25 cellular contexts compared by ENCODE assay signal in genomic region chr1:85394130-85394529, GRCh38.
DNase-seq lines count a peak whose midpoint lies in the region; ATAC-seq and TF ChIP-seq lines count a peak whose summit lies in the region.
"Had no signal": no experiment of that assay in that cellular context is flagged by ENCODE, and none has a peak within 500 bp of the region (broad histone marks: within the 10 kb centered on the region; RNA-seq: fewer than 3 reads in every experiment).

No MANE protein-coding gene starts in this region.

- no peaks in the 10 kb centered on the region for H3K9me2 ChIP-seq in hepatocyte (replicated peaks; ENCODE audit: insufficient read depth)
- H3K9me2 ChIP-seq: SK-N-SH had no signal

- DNase-seq in DMS 273 (lab: John Stamatoyannopoulos, UW; ENCODE audit: unreplicated experiment) (peak; percentile 80), WERI-Rb-1 (peak; percentile 58), hepatocyte (ENCODE audit: low spot score) (no peak), MG63 (no peak), DMS153 treated with DMSO at 0.1 percent for 48 hours (lab: John Stamatoyannopoulos, UW; ENCODE audit: unreplicated experiment) (no peak), aorta (no peak)
- DNase-seq: activated CD4-positive, alpha-beta T cell treated with anti-CD3 and anti-CD28 coated beads, Interleukin-2, amount 50 U/mL, for 48 hours; activated naive CD4-positive, alpha-beta T cell treated with Interleukin-2 at 50 U/mL for 16 hours; body of pancreas; CD4-positive, CD25-positive, alpha-beta regulatory T cell; dorsolateral prefrontal cortex; left lung; NCI-H1092; NCI-H1694; NCI-H510A; NK-92 treated with Interleukin-12 subunit alpha and Interleukin-12 subunit beta, amount 100 ng/mL, for 24 hours; ovary; retina; SK-N-SH; stimulated activated naive CD8-positive, alpha-beta T cell treated with anti-CD3 and anti-CD28 coated beads, Interleukin-15, Interleukin-2, amounts not matched to agents 100 U/mL and 50 U/mL, for 24 hours had no signal

- H3K27ac ChIP-seq in HUES48 (ENCODE audit: low read depth, low read length) (peak overlapping the region; percentile 85), WERI-Rb-1 (peak overlapping the region; percentile 55), hepatocyte (peak overlapping the region; percentile 8), aorta (ENCODE audit: low read depth in 1 of 2, low read length in 2 of 2) (no peak overlapping the region)
- H3K27ac ChIP-seq: body of pancreas, dorsolateral prefrontal cortex, gastroesophageal sphincter, left lung, ovary had no signal

- H3K4me2 ChIP-seq in hepatocyte = no peak overlapping the region
- H3K4me2 ChIP-seq: SK-N-SH, smooth muscle cell had no signal

- 81% methylated on average over 2 of the region's 2 CpGs for WGBS in hepatocyte (ENCODE audit: low lambda C conversion rate, missing lambda C conversion rate)
- WGBS in aorta, 2 donors = 94 to 96% methylated on average over 2 of the region's 2 CpGs

- H3K9ac ChIP-seq in HUES48 (ENCODE audit: low read depth, low read length) = peak overlapping the region; percentile 18; the same call in 1 of the 2 replicates
- H3K9ac ChIP-seq: SK-N-SH had no signal

- TF ChIP-seq CTCF in WERI-Rb-1 (IDR thresholded peaks at IDR 0.05; ENCODE audit: low read depth, low read length) (no peak), hepatocyte (IDR thresholded peaks at IDR 0.05; ENCODE audit: poor library complexity) (no peak)

- no peak for ATAC-seq in HG03469 (IDR thresholded peaks at IDR 0.05; ENCODE audit: unreplicated experiment)
- no peak for ATAC-seq in aorta (ENCODE audit: low FRiP score)
- ATAC-seq: body of pancreas; gastroesophageal sphincter; GM12878; left lung; stimulated activated naive CD8-positive, alpha-beta T cell treated with anti-CD3 and anti-CD28 coated beads, Interleukin-15, Interleukin-2, amounts not matched to agents 100 U/mL and 50 U/mL, for 24 hours had no signal

- H3K36me3 ChIP-seq in HUES48 (ENCODE audit: control insufficient read depth, insufficient read depth, low read length) (no peaks in the 10 kb centered on the region), WERI-Rb-1 (no peaks in the 10 kb centered on the region), hepatocyte (replicated peaks; ENCODE audit: insufficient read depth, low read depth) (no peaks in the 10 kb centered on the region), MG63 (peaks cover 6% of the 10 kb centered on the region), aorta (ENCODE audit: control insufficient read depth in 1 of 2, insufficient read depth in 2 of 2, low read length in 1 of 2) (no peaks in the 10 kb centered on the region)
- H3K36me3 ChIP-seq: gastroesophageal sphincter, left lung, ovary had no signal

- intact Hi-C loops in aorta (cut with DNase I) = no loop called here

- peaks cover 21% of the 10 kb centered on the region for H3K79me2 ChIP-seq in hepatocyte

- H3K9me3 ChIP-seq in HUES48 (ENCODE audit: control insufficient read depth, insufficient read depth, low read length) = no peaks in the 10 kb centered on the region
- H3K9me3 ChIP-seq in WERI-Rb-1 (ENCODE audit: severe bottlenecking) = no peaks in the 10 kb centered on the region
- no peaks in the 10 kb centered on the region for H3K9me3 ChIP-seq in hepatocyte (ENCODE audit: low read depth)
- H3K9me3 ChIP-seq in MG63 = peaks cover 5% of the 10 kb centered on the region
- no peaks in the 10 kb centered on the region for H3K9me3 ChIP-seq in aorta (ENCODE audit: control insufficient read depth, low read length)
- H3K9me3 ChIP-seq: body of pancreas, gastroesophageal sphincter, left lung, ovary, SK-N-SH had no signal

- H3K4me1 ChIP-seq in HUES48 (ENCODE audit: control insufficient read depth, insufficient read depth, low read length) (peaks cover 47% of the 10 kb centered on the region), hepatocyte (ENCODE audit: insufficient read depth) (no peaks in the 10 kb centered on the region), aorta (ENCODE audit: control insufficient read depth in 1 of 2, insufficient read depth in 2 of 2, low read length in 2 of 2) (no peaks in the 10 kb centered on the region)
- H3K4me1 ChIP-seq: gastroesophageal sphincter, left lung had no signal

- no peaks in the 10 kb centered on the region for H4K20me1 ChIP-seq in hepatocyte (ENCODE audit: insufficient read depth, poor library complexity, severe bottlenecking)

- H3K4me3 ChIP-seq in HUES48 (ENCODE audit: low read depth, low read length) (0 out of 2 replicates have a peak overlapping the region, but pooled peaks have one; percentile 0), WERI-Rb-1 (ENCODE audit: low read depth, low read length) (no peak overlapping the region), hepatocyte (no peak overlapping the region), MG63 (no peak overlapping the region), aorta (ENCODE audit: low read length in 2 of 2) (no peak overlapping the region)
- H3K4me3 ChIP-seq: body of pancreas, dorsolateral prefrontal cortex, gastroesophageal sphincter, GM12878, left lung, ovary, smooth muscle cell had no signal

- H3K27me3 ChIP-seq in HUES48 (ENCODE audit: control insufficient read depth, insufficient read depth, low read length) (no peaks in the 10 kb centered on the region), WERI-Rb-1 (ENCODE audit: insufficient read depth, low read depth, severe bottlenecking) (no peaks in the 10 kb centered on the region), hepatocyte (no peaks in the 10 kb centered on the region), MG63 (no peaks in the 10 kb centered on the region), aorta (ENCODE audit: control insufficient read depth in 1 of 2, insufficient read depth in 2 of 2, low read length in 1 of 2) (no peaks in the 10 kb centered on the region)
- H3K27me3 ChIP-seq: body of pancreas, dorsolateral prefrontal cortex, gastroesophageal sphincter, left lung, ovary had no signal

- no peak overlapping the region for H2AFZ ChIP-seq in hepatocyte

Comparison
In these comparisons a context has a peak if more than half of its experiments do, and no peak if none do; other contexts are left out.
1. DNase-seq: peak in DMS 273 (single experiment) and WERI-Rb-1 (single experiment); none in hepatocyte (single experiment), MG63 (single experiment), DMS153 treated with DMSO at 0.1 percent for 48 hours (single experiment) and aorta (0 of 2).
2. H3K27ac ChIP-seq: peak in HUES48 (single experiment), WERI-Rb-1 (single experiment) and hepatocyte (single experiment); none in aorta (0 of 2).